ENCODE assay signal across 30 cellular contexts in genomic region chr2:230951396-230951795, GRCh38. TPM values are rescaled to one million over a fixed set of nuclear protein-coding genes. Genes with fewer than 3 reads are reported as not detected.
"Had no signal": no experiment of that assay in that cellular context is flagged by ENCODE, and none has a peak within 500 bp of the region (broad histone marks: within the 10 kb centered on the region; RNA-seq: fewer than 3 reads in every experiment).

No MANE protein-coding gene starts in this region.

- H3K9me3 ChIP-seq: adrenal gland, breast epithelium, SK-N-SH had no signal

- H3K9me3 Mint-ChIP-seq: activated CD8-positive, alpha-beta T cell treated with anti-CD3 and anti-CD28 coated beads for 36 hours; activated naive CD4-positive, alpha-beta T cell treated with anti-CD3 and anti-CD28 coated beads, Interleukin-2, amount 10 ng/mL, durations not matched to agents 7 days and 5 days; activated naive CD8-positive, alpha-beta T cell treated with anti-CD3 and anti-CD28 coated beads, Interleukin-2, amount 10 ng/mL, durations not matched to agents 7 days and 5 days; activated T-cell treated with anti-CD3 and anti-CD28 coated beads, Interleukin-2, amount 50 U/mL, for 24 hours; activated T-helper 2 cell treated with anti-CD3 and anti-CD28 coated beads, Interferon-gamma antibody, Interleukin-2, Interleukin-4, amounts not matched to agents 10 μg/mL and 5 μg/mL and 100 μg/mL, durations not matched to agents 14 hours and 24 hours and 36 hours; IgD-negative memory B cell had no signal

- H3K4me1 Mint-ChIP-seq: activated naive CD4-positive, alpha-beta T cell treated with anti-CD3 and anti-CD28 coated beads, Interleukin-2, amount 10 ng/mL, durations not matched to agents 7 days and 5 days had no signal

- H3K27ac ChIP-seq: adrenal gland, breast epithelium, KMS-11, SJCRH30, VCaP had no signal

- ATAC-seq: activated CD8-positive, alpha-beta T cell treated with anti-CD3 and anti-CD28 coated beads for 36 hours; Panc1 had no signal

- H3K4me1 ChIP-seq: adrenal gland, breast epithelium, SJCRH30 had no signal

- H3K36me3 Mint-ChIP-seq: activated naive CD4-positive, alpha-beta T cell treated with anti-CD3 and anti-CD28 coated beads, Interleukin-2, amount 10 ng/mL, durations not matched to agents 7 days and 5 days; IgD-negative memory B cell had no signal

- H3K27me3 Mint-ChIP-seq: activated naive CD8-positive, alpha-beta T cell treated with anti-CD3 and anti-CD28 coated beads, Interleukin-2, amount 10 ng/mL, durations not matched to agents 7 days and 5 days had no signal

- DNase-seq: activated CD4-positive, CD25-positive, alpha-beta regulatory T cell; activated CD8-positive, alpha-beta T cell treated with anti-CD3 and anti-CD28 coated beads for 36 hours; activated gamma-delta T cell treated with Interleukin-2 at 50 U/mL for 16 hours; activated naive CD4-positive, alpha-beta T cell treated with anti-CD3 and anti-CD28 coated beads, Interleukin-2, amount 10 ng/mL, durations not matched to agents 7 days and 5 days; activated naive CD8-positive, alpha-beta T cell treated with anti-CD3 and anti-CD28 coated beads, Interleukin-2, amount 10 ng/mL, durations not matched to agents 7 days and 5 days; activated T-cell treated with anti-CD3 and anti-CD28 coated beads, Interleukin-2, amount 50 U/mL, for 24 hours; adrenal gland; aorta; central memory CD4-positive, alpha-beta T cell; NCI-H1092 treated with DMSO at 0.1 percent for 48 hours; NCI-H1436; NCI-H1694 treated with DMSO at 0.1 percent for 48 hours; NCI-H2029 treated with DMSO at 0.1 percent for 48 hours; NCI-H510A treated with DMSO at 0.1 percent for 48 hours; NCI-H69; NK-92 treated with Interleukin-12 subunit alpha and Interleukin-12 subunit beta, amount 100 ng/mL, for 24 hours; OCI-M1; Right ventricle myocardium superior; RPMI8226; SJCRH30; SK-N-SH; T-helper 1 cell had no signal

- H3K4me3 ChIP-seq: adrenal gland, breast epithelium, SJCRH30 had no signal

- H3K4me3 Mint-ChIP-seq: activated CD8-positive, alpha-beta T cell treated with anti-CD3 and anti-CD28 coated beads for 36 hours; activated naive CD4-positive, alpha-beta T cell treated with anti-CD3 and anti-CD28 coated beads, Interleukin-2, amount 10 ng/mL, durations not matched to agents 7 days and 5 days; activated naive CD8-positive, alpha-beta T cell treated with anti-CD3 and anti-CD28 coated beads, Interleukin-2, amount 10 ng/mL, durations not matched to agents 7 days and 5 days; activated T-cell treated with anti-CD3 and anti-CD28 coated beads, Interleukin-2, amount 50 U/mL, for 24 hours; IgD-negative memory B cell had no signal

- H3K27ac Mint-ChIP-seq: activated naive CD4-positive, alpha-beta T cell treated with anti-CD3 and anti-CD28 coated beads, Interleukin-2, amount 10 ng/mL, durations not matched to agents 7 days and 5 days; activated naive CD8-positive, alpha-beta T cell treated with anti-CD3 and anti-CD28 coated beads, Interleukin-2, amount 10 ng/mL, durations not matched to agents 7 days and 5 days; activated T-helper 2 cell treated with anti-CD3 and anti-CD28 coated beads, Interferon-gamma antibody, Interleukin-2, Interleukin-4, amounts not matched to agents 10 μg/mL and 5 μg/mL and 100 μg/mL, durations not matched to agents 14 hours and 24 hours and 36 hours; IgD-negative memory B cell had no signal

- H3K36me3 ChIP-seq: adrenal gland, breast epithelium, SJCRH30 had no signal

- H3K27me3 ChIP-seq: adrenal gland, breast epithelium had no signal

RNA-seq across cellular contexts. Expression of gene GPR55, which starts 26.4 kb away (rescaled TPM):
- total RNA-seq: MCF 10A, Right ventricle myocardium superior had no signal
- polyA plus RNA-seq: aorta, SK-N-SH had no signal

RNA-seq across cellular contexts. Expression of gene SPATA3, which starts 44.5 kb away (rescaled TPM):
- total RNA-seq: activated naive CD8-positive, alpha-beta T cell treated with anti-CD3 and anti-CD28 coated beads, Interleukin-2, amount 10 ng/mL, durations not matched to agents 7 days and 5 days; activated T-helper 2 cell treated with anti-CD3 and anti-CD28 coated beads, Interferon-gamma antibody, Interleukin-2, Interleukin-4, amounts not matched to agents 10 μg/mL and 5 μg/mL and 100 μg/mL, durations not matched to agents 14 hours and 24 hours and 36 hours; adrenal gland; aorta; breast epithelium; MCF 10A; Right ventricle myocardium superior; SJCRH30; T-helper 2 cell treated with Interferon-gamma antibody and Interleukin-4, amounts not matched to agents 100 ng/mL and 5 ng/mL, for 36 hours had no signal
- polyA plus RNA-seq: adrenal gland, aorta, IgD-negative memory B cell, SK-N-SH had no signal
